In the genomic region with DNA sequence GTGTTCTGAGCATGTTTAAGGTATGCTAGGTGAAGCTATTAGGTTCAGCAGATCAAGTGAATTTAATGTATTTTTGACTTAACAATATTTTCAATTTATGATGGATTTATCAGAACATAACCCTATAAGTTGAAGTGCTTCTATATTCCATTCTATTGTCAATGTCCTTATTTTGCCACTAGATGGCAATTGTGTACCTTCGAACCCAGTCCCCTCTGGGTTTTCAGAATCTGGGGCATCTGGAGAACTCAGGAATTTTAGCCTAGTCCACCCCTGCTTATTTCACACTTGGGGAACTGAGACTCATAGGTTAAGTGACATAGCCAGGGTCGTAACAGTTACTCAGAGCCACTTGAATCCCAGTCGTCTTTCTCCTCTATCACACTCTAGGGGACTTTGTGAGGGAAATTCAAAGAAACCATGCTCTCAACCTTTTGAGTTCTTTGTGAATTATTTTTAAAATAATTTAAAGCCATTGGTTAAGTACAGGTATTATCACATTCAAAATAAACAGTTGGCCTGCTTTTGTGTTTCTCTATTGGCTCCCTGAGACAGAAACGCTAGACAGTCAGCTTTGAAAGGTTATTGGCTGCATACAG, we compare ENCODE assay signal across 9 cellular contexts.
DNase-seq lines count a peak whose midpoint lies in the region; ATAC-seq and TF ChIP-seq lines count a peak whose summit lies in the region.
"Had no signal": no experiment of that assay in that cellular context is flagged by ENCODE, and none has a peak within 500 bp of the region (broad histone marks: within the 10 kb centered on the region; RNA-seq: fewer than 3 reads in every experiment).

No MANE protein-coding gene starts in this region.

- H3K4me3 ChIP-seq in HFF-Myc (replicated peaks; ENCODE audit: low read depth, low read length) (no peak overlapping the region), PC-3 (ENCODE audit: low read length) (no peak overlapping the region), epithelial cell of proximal tubule (ENCODE audit: low read depth, low read length) (no peak overlapping the region), mucosa of descending colon (no peak overlapping the region)
- H3K4me3 ChIP-seq: skin epidermis had no signal

- no TSS peak for BruUV-seq in PC-3 (replicated peaks; lab: Mats Ljungman, UMichigan)

- CTCF ChIA-PET in PC-3 (lab: Charles Lee), result interaction anchor here (0.5 kb wide), 1 partner anchor 301 kb away, joined by 4 read pairs; no protein-coding TSS in a partner anchor

- no peak overlapping the region for H3K27ac ChIP-seq in PC-3 (ENCODE audit: low read length)
- H3K27ac ChIP-seq: skin epidermis had no signal

- no peaks in the 10 kb centered on the region for H3K9me3 ChIP-seq in PC-3 (ENCODE audit: low read length)
- no peaks in the 10 kb centered on the region for H3K9me3 ChIP-seq in mucosa of descending colon

- POLR2A ChIA-PET in PC-3 (lab: Charles Lee; ENCODE audit: unreplicated experiment), result no interaction called here

- no peaks in the 10 kb centered on the region for H3K79me2 ChIP-seq in PC-3 (ENCODE audit: low read length)

- H2AFZ ChIP-seq in PC-3 (ENCODE audit: low read length), result no peak overlapping the region

- DNase-seq in DMS 273 treated with DMSO at 0.1 percent for 48 hours (lab: John Stamatoyannopoulos, UW) (peak; percentile 29), HFF-Myc (ENCODE audit: extremely low read depth, low read depth) (peak; percentile 19), PC-3 (peak; percentile 73), epithelial cell of proximal tubule (ENCODE audit: low read depth) (no peak), mucosa of descending colon (peak in 1 of 3 donors; percentile 7), NK-92 (lab: John Stamatoyannopoulos, UW; ENCODE audit: unreplicated experiment) (no peak)
- DNase-seq in activated CD4-positive, alpha-beta T cell treated with anti-CD3 and anti-CD28 coated beads, Interleukin-2, amount 50 U/mL, for 48 hours, result no peak

- no peak overlapping the region for H3K9ac ChIP-seq in PC-3 (ENCODE audit: low read length)

- no peaks in the 10 kb centered on the region for H3K9me2 ChIP-seq in PC-3 (replicated peaks; ENCODE audit: low read length)

- no peak overlapping the region for H3K4me2 ChIP-seq in PC-3 (ENCODE audit: low read length)

- H3K36me3 ChIP-seq in PC-3 (ENCODE audit: low read depth, low read length) (no peaks in the 10 kb centered on the region), mucosa of descending colon (ENCODE audit: low read depth) (no peaks in the 10 kb centered on the region)

- ATAC-seq in PC-3 (peak; percentile 75), mucosa of descending colon (peak; percentile 57), GM18867 (IDR thresholded peaks at IDR 0.05; ENCODE audit: unreplicated experiment) (no peak)

- no peaks in the 10 kb centered on the region for H3K27me3 ChIP-seq in PC-3 (ENCODE audit: low read length)

- no peaks in the 10 kb centered on the region for H3K4me1 ChIP-seq in PC-3 (ENCODE audit: insufficient read depth, low read length)
- H3K4me1 ChIP-seq in mucosa of descending colon (ENCODE audit: low read depth), result no peaks in the 10 kb centered on the region

- no peaks in the 10 kb centered on the region for H4K20me1 ChIP-seq in PC-3 (ENCODE audit: low read length)

- no peaks in the 10 kb centered on the region for H3F3A ChIP-seq in PC-3 (ENCODE audit: low read length, unreplicated experiment)

- intact Hi-C loops in PC-3 (cut with micrococcal nuclease), result loop anchor here (1.0 to 10.0 kb wide), 6 partner anchors 174 to 811 kb away; a partner anchor contains a TSS
- intact Hi-C loops in mucosa of descending colon (cut with DNase I, micrococcal nuclease), result loop anchor here in 1 of 2 donors (5.0 kb wide), 1 partner anchor 260 kb away; no protein-coding TSS in a partner anchor

- TF ChIP-seq CTCF in HFF-Myc (IDR thresholded peaks at IDR 0.05; ENCODE audit: low read depth, low read length, missing control alignments) (peak; percentile 48), PC-3 (conservative IDR thresholded peaks at IDR 0.05; ENCODE audit: low read depth, low read length) (peak; percentile 91), epithelial cell of proximal tubule (conservative IDR thresholded peaks at IDR 0.05; ENCODE audit: low read depth, low read length) (peak; percentile 78), mucosa of descending colon (IDR thresholded peaks at IDR 0.05) (no peak)

Comparison
In these comparisons a context has a peak if more than half of its experiments do, and no peak if none do; other contexts are left out.
1. DNase-seq: peak in DMS 273 treated with DMSO at 0.1 percent for 48 hours (single experiment), HFF-Myc (single experiment) and PC-3 (single experiment); none in epithelial cell of proximal tubule (single experiment), activated CD4-positive, alpha-beta T cell treated with anti-CD3 and anti-CD28 coated beads, Interleukin-2, amount 50 U/mL, for 48 hours (0 of 2) and NK-92 (single experiment).